8 cellular contexts compared by ENCODE assay signal in the genomic region with DNA sequence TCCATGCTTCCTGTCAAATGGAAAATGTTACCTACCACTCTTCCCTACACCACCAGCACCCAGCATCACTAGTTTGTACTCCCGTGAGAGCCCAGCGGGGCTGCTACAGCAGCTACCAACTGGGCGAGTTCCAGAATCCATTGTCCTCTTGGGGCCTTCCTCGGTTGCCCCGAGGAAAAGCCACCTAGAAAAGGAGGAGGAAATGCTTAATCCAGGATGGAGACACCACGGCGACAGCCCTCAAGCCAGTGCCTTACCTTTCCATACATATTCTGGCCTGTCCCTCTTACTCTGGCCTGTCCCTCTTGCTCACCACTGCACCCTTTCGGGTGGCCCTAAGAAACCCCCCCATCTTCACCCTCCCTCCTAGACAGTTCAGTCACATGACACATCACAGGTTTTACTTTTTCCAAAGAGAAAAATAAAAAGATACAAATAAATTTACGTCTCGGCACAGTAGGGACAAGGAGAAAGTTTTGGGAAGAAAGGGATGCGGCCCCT. TPM values are rescaled to one million over a fixed set of nuclear protein-coding genes. Genes with fewer than 3 reads are reported as not detected.
DNase-seq lines count a peak whose midpoint lies in the region; ATAC-seq and TF ChIP-seq lines count a peak whose summit lies in the region.

No MANE protein-coding gene starts in this region.

- peak overlapping the region; percentile 89 to 100 (median 97) for H3K27ac Mint-ChIP-seq in CD8-positive, alpha-beta memory T cell

- H3K36me3 ChIP-seq in CD8-positive, alpha-beta memory T cell (ENCODE audit: insufficient read depth, low read length), result peaks cover 25% of the 10 kb centered on the region
- H3K36me3 ChIP-seq in adipocyte (ENCODE audit: control insufficient read depth, insufficient read depth, low read length, severe bottlenecking) (peaks cover 70% of the 10 kb centered on the region), right atrium auricular region (peaks cover 60% of the 10 kb centered on the region), trophoblast cell (ENCODE audit: control insufficient read depth in 1 of 2, insufficient read depth in 2 of 2, low read length in 2 of 2) (peaks cover 38 to 44% of the 10 kb centered on the region in 2 experiments)

- H3K14ac ChIP-seq in trophoblast cell (ENCODE audit: low read length), result peak overlapping the region; percentile 23

- ATAC-seq in GM19463 (IDR thresholded peaks at IDR 0.05; ENCODE audit: unreplicated experiment), result peak; percentile 29
- no peak for ATAC-seq in GM21423 (IDR thresholded peaks at IDR 0.05; ENCODE audit: unreplicated experiment)

- no peak overlapping the region for H3K4ac ChIP-seq in trophoblast cell (ENCODE audit: low read depth, low read length)

- H3K79me2 ChIP-seq in trophoblast cell (ENCODE audit: control insufficient read depth, insufficient read depth, low read length, poor library complexity), result peaks cover 3% of the 10 kb centered on the region

- no peak overlapping the region for H2BK12ac ChIP-seq in trophoblast cell (ENCODE audit: low read length)

- peak overlapping the region; percentile 87 for H3K4me2 ChIP-seq in trophoblast cell (ENCODE audit: low read length)

- peaks cover 6% of the 10 kb centered on the region for H3K79me1 ChIP-seq in trophoblast cell (ENCODE audit: low read length)

- H3K4me3 ChIP-seq in CD8-positive, alpha-beta memory T cell (ENCODE audit: low read length), result peak overlapping the region; percentile 86
- H3K4me3 ChIP-seq in adipocyte (ENCODE audit: low read length) (peak overlapping the region; percentile 88), right atrium auricular region (peak overlapping the region; percentile 78 to 84), trophoblast cell (ENCODE audit: low read depth, low read length) (peak overlapping the region; percentile 82)

- WGBS in trophoblast cell (ENCODE audit: extremely low coverage, insufficient coverage, insufficient read length), result no CpG with 5 or more reads among the region's 11 CpGs

- H3K27me3 Mint-ChIP-seq in CD8-positive, alpha-beta memory T cell, result no peaks in the 10 kb centered on the region

- peak overlapping the region; percentile 80 for H3K27ac ChIP-seq in CD8-positive, alpha-beta memory T cell (ENCODE audit: low read depth, low read length)
- H3K27ac ChIP-seq in right atrium auricular region (peak overlapping the region; percentile 93 to 95), trophoblast cell (ENCODE audit: low read depth, low read length) (peak overlapping the region; percentile 57)

- H4K91ac ChIP-seq in trophoblast cell (ENCODE audit: low read depth, low read length), result peak overlapping the region; percentile 9

- peaks cover 22% of the 10 kb centered on the region for H3K4me1 ChIP-seq in CD8-positive, alpha-beta memory T cell (ENCODE audit: insufficient read depth, low read length)
- peaks cover 17% of the 10 kb centered on the region for H3K4me1 ChIP-seq in adipocyte (ENCODE audit: control insufficient read depth, insufficient read depth, low read length)
- peaks cover 0 to 22% of the 10 kb centered on the region in 2 donors for H3K4me1 ChIP-seq in right atrium auricular region
- peaks cover 0 to 2% of the 10 kb centered on the region in 2 experiments for H3K4me1 ChIP-seq in trophoblast cell (ENCODE audit: control insufficient read depth in 1 of 2, insufficient read depth in 2 of 2, low read length in 2 of 2)

- no peaks in the 10 kb centered on the region for H3K27me3 ChIP-seq in CD8-positive, alpha-beta memory T cell (ENCODE audit: insufficient read depth, low read length, poor library complexity, severe bottlenecking)
- no peaks in the 10 kb centered on the region for H3K27me3 ChIP-seq in adipocyte (replicated peaks; ENCODE audit: control insufficient read depth, insufficient read depth, low read length)
- no peaks in the 10 kb centered on the region for H3K27me3 ChIP-seq in right atrium auricular region
- H3K27me3 ChIP-seq in trophoblast cell (ENCODE audit: insufficient read depth, low read length), result no peaks in the 10 kb centered on the region

- peak overlapping the region; percentile 91 to 100 (median 97) for H3K4me3 Mint-ChIP-seq in CD8-positive, alpha-beta memory T cell

- H3K9ac ChIP-seq in adipocyte (ENCODE audit: low read length), result peak overlapping the region; percentile 88
- peak overlapping the region; percentile 71 for H3K9ac ChIP-seq in trophoblast cell (ENCODE audit: low read length)

- peaks cover 23 to 34% (median 32%) of the 10 kb centered on the region in 3 donors for H3K4me1 Mint-ChIP-seq in CD8-positive, alpha-beta memory T cell

- H3K23ac ChIP-seq in trophoblast cell (ENCODE audit: low read length), result no peak overlapping the region

- no peak for TF ChIP-seq CTCF in right atrium auricular region (IDR thresholded peaks at IDR 0.05)

- H3K9me3 Mint-ChIP-seq in CD8-positive, alpha-beta memory T cell, result no peaks in the 10 kb centered on the region

- H3K18ac ChIP-seq in trophoblast cell (ENCODE audit: low read length), result peak overlapping the region; percentile 18

- peaks cover 4 to 79% (median 8%) of the 10 kb centered on the region in 3 donors for H3K36me3 Mint-ChIP-seq in CD8-positive, alpha-beta memory T cell

- CTCF ChIA-PET in CD8-positive, alpha-beta memory T cell (lab: Charles Lee), result interaction anchor here (0.6 kb wide), 1 partner anchor 562 kb away, joined by 3 read pairs; no protein-coding TSS in a partner anchor

- no peak overlapping the region for H2AK5ac ChIP-seq in trophoblast cell (ENCODE audit: low read length)

- peak in 2 of 5 donors; percentile 14 to 26 for DNase-seq in CD8-positive, alpha-beta memory T cell
- DNase-seq in NCI-H2227 (lab: John Stamatoyannopoulos, UW; ENCODE audit: unreplicated experiment) (peak; percentile 47), adipocyte (ENCODE audit: low read depth) (peak; percentile 63), right atrium auricular region (ENCODE audit: low spot score) (no peak), trophoblast cell (peak; percentile 6 to 33)
- no peak for DNase-seq in stimulated activated CD4-positive, alpha-beta T cell treated with anti-CD3 and anti-CD28 coated beads, Interleukin-2, amount 100 ng/mL, for 48 hours

- H2BK120ac ChIP-seq in trophoblast cell (ENCODE audit: insufficient read depth, low read length, poor library complexity), result peak overlapping the region; percentile 23

- POLR2A ChIA-PET in CD8-positive, alpha-beta memory T cell (lab: Charles Lee), result interaction anchor here (1.0 kb wide), 1 partner anchor 50 kb away, joined by 3 read pairs; no protein-coding TSS in a partner anchor

- peak overlapping the region; percentile 37 for H2AFZ ChIP-seq in trophoblast cell (ENCODE audit: insufficient read depth, low read length, poor library complexity)

- peak overlapping the region; percentile 44 for H4K8ac ChIP-seq in trophoblast cell (ENCODE audit: low read depth, low read length)

- H3K9me3 ChIP-seq in CD8-positive, alpha-beta memory T cell (ENCODE audit: low read length), result no peaks in the 10 kb centered on the region
- H3K9me3 ChIP-seq in adipocyte (ENCODE audit: control insufficient read depth, low read length), result no peaks in the 10 kb centered on the region
- no peaks in the 10 kb centered on the region for H3K9me3 ChIP-seq in right atrium auricular region
- no peaks in the 10 kb centered on the region for H3K9me3 ChIP-seq in trophoblast cell (ENCODE audit: insufficient read depth, low read depth, low read length)

- no peak overlapping the region for H2BK5ac ChIP-seq in trophoblast cell (ENCODE audit: low read depth, low read length, poor library complexity)

- peak overlapping the region; percentile 76 for H4K12ac ChIP-seq in trophoblast cell (ENCODE audit: low read depth, low read length)

RNA-seq across cellular contexts. Expression of gene RIT1, which starts 0.5 kb away (rescaled TPM):
- 10 to 100 TPM; 13.7 to 16.9 TPM for total RNA-seq in CD8-positive, alpha-beta memory T cell
- 17.7 TPM for polyA plus RNA-seq in CD8-positive, alpha-beta memory T cell
- total RNA-seq in right atrium auricular region, result 10 to 100 TPM; 13.3 to 25.3 TPM
- 47.7 and 49.1 TPM in 2 replicates for polyA plus RNA-seq in trophoblast cell (2013)

RNA-seq across cellular contexts. Expression of gene KHDC4, which starts 23.5 kb away (rescaled TPM):
- total RNA-seq in CD8-positive, alpha-beta memory T cell, result 10 to 100 TPM; 58.8 to 61.2 TPM
- polyA plus RNA-seq in CD8-positive, alpha-beta memory T cell, result 8.2 TPM
- total RNA-seq in right atrium auricular region, result 10 to 100 TPM; 13.4 to 25.9 TPM
- polyA plus RNA-seq in trophoblast cell (2013), result 38.9 and 40.5 TPM in 2 replicates

RNA-seq across cellular contexts. Expression of gene RXFP4, which starts 30.8 kb away (rescaled TPM):
- total RNA-seq in CD8-positive, alpha-beta memory T cell, result not detected
- polyA plus RNA-seq in CD8-positive, alpha-beta memory T cell, result 0.29 TPM
- total RNA-seq in right atrium auricular region, result not detected
- polyA plus RNA-seq in trophoblast cell (2013), result not detected in 2 replicates

RNA-seq across cellular contexts. Expression of gene SYT11, which starts 51.3 kb away (rescaled TPM):
- total RNA-seq in CD8-positive, alpha-beta memory T cell, result 10 to 100 TPM; 22.7 TPM
- 19.3 TPM for polyA plus RNA-seq in CD8-positive, alpha-beta memory T cell
- 10 to 100 TPM; 15.5 to 21.5 TPM for total RNA-seq in right atrium auricular region
- polyA plus RNA-seq in trophoblast cell (2013), result 0.31 and 0.36 TPM in 2 replicates

RNA-seq across cellular contexts. Expression of gene GON4L, which starts 53.7 kb away (rescaled TPM):
- total RNA-seq in CD8-positive, alpha-beta memory T cell, result 10 to 100 TPM; 53.3 to 60.8 TPM
- 42.9 TPM for polyA plus RNA-seq in CD8-positive, alpha-beta memory T cell
- 10 to 100 TPM; 14.9 to 22.4 TPM for total RNA-seq in right atrium auricular region
- 19.0 and 19.1 TPM in 2 replicates for polyA plus RNA-seq in trophoblast cell (2013)

Comparison
In these comparisons a context has a peak if more than half of its experiments do, and no peak if none do; other contexts are left out.
1. DNase-seq: peak in NCI-H2227 (single experiment), adipocyte (single experiment) and trophoblast cell (2 of 2); none in right atrium auricular region (single experiment) and stimulated activated CD4-positive, alpha-beta T cell treated with anti-CD3 and anti-CD28 coated beads, Interleukin-2, amount 100 ng/mL, for 48 hours (0 of 2).
2. Peak in every context shown above with its lines, with median percentiles within 50 percentile points of each other: H3K27ac ChIP-seq and H3K4me3 ChIP-seq.